Comparison of ENCODE assay signal across 11 cellular contexts in the genomic region with DNA sequence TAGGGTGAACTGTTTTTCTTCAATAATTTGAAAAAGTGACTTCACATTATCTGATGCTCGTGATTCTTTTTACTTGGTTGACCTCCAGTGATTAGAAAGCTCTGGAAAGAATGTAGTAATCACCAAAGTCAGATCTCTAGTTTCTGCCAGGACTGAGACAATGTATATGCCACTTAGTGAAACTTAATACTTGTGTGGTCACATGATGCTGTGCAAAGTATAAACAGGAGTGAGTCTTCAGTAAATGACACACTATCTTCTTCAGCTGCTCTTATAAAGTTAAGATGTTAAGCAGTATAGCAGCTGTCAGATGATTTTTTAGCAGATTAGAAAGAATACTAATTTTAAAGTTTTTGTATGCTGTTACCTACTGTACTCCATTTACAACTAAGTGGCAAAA. TPM values are rescaled to one million over a fixed set of nuclear protein-coding genes. Genes with fewer than 3 reads are reported as not detected.
A peak's percentile ranks its signal among the peaks of the same experiment; 100 is the strongest.
DNase-seq lines count a peak whose midpoint lies in the region; ATAC-seq, FAIRE-seq and TF ChIP-seq lines count a peak whose summit lies in the region.
"Had no signal": no experiment of that assay in that cellular context is flagged by ENCODE, and none has a peak within 500 bp of the region (broad histone marks: within the 10 kb centered on the region; RNA-seq: fewer than 3 reads in every experiment).

No MANE protein-coding gene starts in this region.

- H3K27ac Mint-ChIP-seq in activated CD8-positive, alpha-beta T cell treated with anti-CD3 and anti-CD28 coated beads for 36 hours: no peak overlapping the region
- H3K27ac Mint-ChIP-seq: activated CD4-positive, alpha-beta T cell treated with anti-CD3 and anti-CD28 coated beads for 36 hours had no signal

- H3K9me3 Mint-ChIP-seq in activated CD8-positive, alpha-beta T cell treated with anti-CD3 and anti-CD28 coated beads for 36 hours: no peaks in the 10 kb centered on the region

- peak overlapping the region; percentile 33 for H2AFZ ChIP-seq in ACC112 (ENCODE audit: low read length, unreplicated experiment)
- no peak overlapping the region for H2AFZ ChIP-seq in SK-N-SH (ENCODE audit: low read depth)

- H3K27me3 Mint-ChIP-seq in activated CD8-positive, alpha-beta T cell treated with anti-CD3 and anti-CD28 coated beads for 36 hours: no peaks in the 10 kb centered on the region
- H3K27me3 Mint-ChIP-seq: activated CD4-positive, alpha-beta T cell treated with anti-CD3 and anti-CD28 coated beads for 36 hours had no signal

- peak overlapping the region; percentile 1; the same call in 1 of the 2 replicates for H3K4me2 ChIP-seq in SK-N-SH

- H3K4me1 ChIP-seq in ACC112 (ENCODE audit: control insufficient read depth, insufficient read depth, low read length, unreplicated experiment) (peaks cover 33% of the 10 kb centered on the region), SK-N-SH (ENCODE audit: control insufficient read depth in 1 of 2, insufficient read depth in 2 of 2, low read depth in 1 of 2, low read length in 1 of 2) (peaks cover 0 to 3% of the 10 kb centered on the region in 2 experiments; a peak in 2 of 4 replicates)

- no peak for TF ChIP-seq CTCF in SK-N-SH (IDR thresholded peaks at IDR 0.05)
- TF ChIP-seq CTCF in fibroblast of villous mesenchyme (IDR thresholded peaks at IDR 0.05; ENCODE audit: insufficient read depth, low read depth, low read length): no peak
- no peak for TF ChIP-seq CTCF in activated CD8-positive, alpha-beta T cell treated with anti-CD3 and anti-CD28 coated beads for 36 hours (IDR thresholded peaks at IDR 0.05)

- H4K20me1 ChIP-seq in SK-N-SH (ENCODE audit: insufficient read depth): no peaks in the 10 kb centered on the region

- intact Hi-C loops in activated CD8-positive, alpha-beta T cell treated with anti-CD3 and anti-CD28 coated beads for 36 hours (cut with micrococcal nuclease): no loop called here

- H3K4me3 Mint-ChIP-seq in activated CD8-positive, alpha-beta T cell treated with anti-CD3 and anti-CD28 coated beads for 36 hours: no peak overlapping the region
- H3K4me3 Mint-ChIP-seq: activated CD4-positive, alpha-beta T cell treated with anti-CD3 and anti-CD28 coated beads for 36 hours had no signal

- POLR2A ChIA-PET in SK-N-SH (lab: Yijun Ruan, JAX): no interaction called here
- POLR2A ChIA-PET in activated CD8-positive, alpha-beta T cell treated with anti-CD3 and anti-CD28 coated beads for 36 hours (lab: Charles Lee): no interaction called here

- no peaks in the 10 kb centered on the region for H3K9me2 ChIP-seq in SK-N-SH

- FAIRE-seq in HTR-8/SVneo (lab: Jason Lieb, UNC): no peak
- FAIRE-seq: G401.6 had no signal

- no peaks in the 10 kb centered on the region for H3K36me3 ChIP-seq in ACC112 (ENCODE audit: insufficient read depth, low read length)
- no peaks in the 10 kb centered on the region for H3K36me3 ChIP-seq in SK-N-SH (replicated peaks in 1 of 2; ENCODE audit: control insufficient read depth in 1 of 2, insufficient read depth in 2 of 2, low read length in 1 of 2)

- CTCF ChIA-PET in SK-N-SH (lab: Yijun Ruan, JAX): interaction anchor here (0.6 kb wide), 1 partner anchor 1698 kb away, joined by 3 read pairs; no protein-coding TSS in a partner anchor
- CTCF ChIA-PET in activated CD8-positive, alpha-beta T cell treated with anti-CD3 and anti-CD28 coated beads for 36 hours (lab: Charles Lee): interaction anchor here (0.9 to 2.2 kb wide), 2 partner anchors 9 to 14 kb away, joined by 3 to 5 read pairs; no protein-coding TSS in a partner anchor

- ATAC-seq in activated CD8-positive, alpha-beta T cell treated with anti-CD3 and anti-CD28 coated beads for 36 hours: no peak
- ATAC-seq in GM19351 (IDR thresholded peaks at IDR 0.05; ENCODE audit: unreplicated experiment): no peak
- ATAC-seq: activated CD4-positive, alpha-beta T cell treated with anti-CD3 and anti-CD28 coated beads for 36 hours had no signal

- no peak for TF ChIP-seq RAD21 in SK-N-SH (IDR thresholded peaks at IDR 0.05; ENCODE audit: low read length)

- H3K4me3 ChIP-seq in ACC112 (ENCODE audit: low read depth, low read length) (0 out of 2 replicates have a peak overlapping the region, but pooled peaks have one; percentile 1), SK-N-SH (ENCODE audit: low read depth in 2 of 2, low read length in 1 of 2) (no peak overlapping the region), fibroblast of villous mesenchyme (ENCODE audit: low read depth, low read length) (no peak overlapping the region)

- no peaks in the 10 kb centered on the region for H3K9me3 ChIP-seq in SK-N-SH

- TF ChIP-seq EP300 in SK-N-SH (IDR thresholded peaks at IDR 0.05; ENCODE audit: borderline replicate concordance in 1 of 2, low read depth in 1 of 2, low read length in 1 of 2): no peak

- H3K27me3 ChIP-seq in ACC112 (ENCODE audit: insufficient read depth, low read length) (no peaks in the 10 kb centered on the region), SK-N-SH (ENCODE audit: insufficient read depth) (no peaks in the 10 kb centered on the region)

- no peaks in the 10 kb centered on the region for H3K79me2 ChIP-seq in ACC112 (ENCODE audit: control insufficient read depth, insufficient read depth, low read length, unreplicated experiment)
- no peaks in the 10 kb centered on the region for H3K79me2 ChIP-seq in SK-N-SH (ENCODE audit: insufficient read depth)

- H3K27ac ChIP-seq in ACC112 (ENCODE audit: low read depth, low read length) (peak overlapping the region; percentile 82), SK-N-SH (ENCODE audit: low read depth in 2 of 2, low read length in 1 of 2) (peak overlapping the region; percentile 60 to 78; a peak in 3 of 4 replicates)

- peaks cover 4% of the 10 kb centered on the region for H3K4me1 Mint-ChIP-seq in activated CD8-positive, alpha-beta T cell treated with anti-CD3 and anti-CD28 coated beads for 36 hours (ENCODE audit: low read depth)
- H3K4me1 Mint-ChIP-seq: activated CD4-positive, alpha-beta T cell treated with anti-CD3 and anti-CD28 coated beads for 36 hours had no signal

- DNase-seq in HTR-8/SVneo (ENCODE audit: insufficient read length, low spot score) (peak; percentile 9), SK-N-SH (no peak), fibroblast of villous mesenchyme (ENCODE audit: low read depth) (peak; percentile 63), GM03348 (ENCODE audit: low spot score) (no peak)
- no peak for DNase-seq in activated CD8-positive, alpha-beta T cell treated with anti-CD3 and anti-CD28 coated beads for 36 hours
- DNase-seq in activated CD4-positive, alpha-beta T cell treated with anti-CD3 and anti-CD28 coated beads, Interleukin-2, amount 50 U/mL, for 1 hour: no peak
- DNase-seq: activated CD4-positive, alpha-beta T cell treated with anti-CD3 and anti-CD28 coated beads for 36 hours; activated effector memory CD4-positive, alpha-beta T cell treated with Interleukin-2 at 50 U/mL for 16 hours had no signal

- WGBS in SK-N-SH (ENCODE audit: low lambda C conversion rate): 6% methylated on average over 1 of the region's 1 CpG

- H3K36me3 Mint-ChIP-seq in activated CD8-positive, alpha-beta T cell treated with anti-CD3 and anti-CD28 coated beads for 36 hours (ENCODE audit: low read depth): no peaks in the 10 kb centered on the region

- no peak overlapping the region for H3K9ac ChIP-seq in SK-N-SH

- H3F3A ChIP-seq in SK-N-SH (replicated peaks; ENCODE audit: insufficient read depth): peaks cover 19% of the 10 kb centered on the region

TF ChIP-seq in SK-N-SH, 30 proteins besides CTCF, POLR2A, EP300 and RAD21:
- peak; percentile 10; the same call in 1 of the 2 replicates for TF ChIP-seq JUND (IDR thresholded peaks at IDR 0.05)
- TF ChIP-seq, protein P1, sequence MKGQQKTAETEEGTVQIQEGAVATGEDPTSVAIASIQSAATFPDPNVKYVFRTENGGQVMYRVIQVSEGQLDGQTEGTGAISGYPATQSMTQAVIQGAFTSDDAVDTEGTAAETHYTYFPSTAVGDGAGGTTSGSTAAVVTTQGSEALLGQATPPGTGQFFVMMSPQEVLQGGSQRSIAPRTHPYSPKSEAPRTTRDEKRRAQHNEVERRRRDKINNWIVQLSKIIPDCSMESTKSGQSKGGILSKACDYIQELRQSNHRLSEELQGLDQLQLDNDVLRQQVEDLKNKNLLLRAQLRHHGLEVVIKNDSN (IDR thresholded peaks at IDR 0.05; ENCODE audit: borderline replicate concordance, low read depth): peak; percentile 89
- no peak for TF ChIP-seq GATA2 (CRISPR knock-in tag; IDR thresholded peaks at IDR 0.05)
- TF ChIP-seq NFIC (IDR thresholded peaks at IDR 0.05; ENCODE audit: borderline replicate concordance): peak; percentile 25; the same call in 1 of the 2 replicates
- 0 out of 2 replicates have a peak, but pooled peaks have one; percentile 46 for TF ChIP-seq PBX3 (IDR thresholded peaks at IDR 0.05)
- no peak for TF ChIP-seq EZH2phosphoT487 (IDR thresholded peaks at IDR 0.05; ENCODE audit: borderline replicate concordance, low read depth)
- TF ChIP-seq, protein P2, sequence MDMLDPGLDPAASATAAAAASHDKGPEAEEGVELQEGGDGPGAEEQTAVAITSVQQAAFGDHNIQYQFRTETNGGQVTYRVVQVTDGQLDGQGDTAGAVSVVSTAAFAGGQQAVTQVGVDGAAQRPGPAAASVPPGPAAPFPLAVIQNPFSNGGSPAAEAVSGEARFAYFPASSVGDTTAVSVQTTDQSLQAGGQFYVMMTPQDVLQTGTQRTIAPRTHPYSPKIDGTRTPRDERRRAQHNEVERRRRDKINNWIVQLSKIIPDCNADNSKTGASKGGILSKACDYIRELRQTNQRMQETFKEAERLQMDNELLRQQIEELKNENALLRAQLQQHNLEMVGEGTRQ (IDR thresholded peaks at IDR 0.05; ENCODE audit: borderline replicate concordance, low read depth, low read length): peak; percentile 41; the same call in 1 of the 2 replicates
- peak; percentile 72 for TF ChIP-seq TCF12 (IDR thresholded peaks at IDR 0.05)
TF ChIP-seq in SK-N-SH: peak in this region for 6.

RNA-seq across cellular contexts. Expression of gene VCAM1, which starts 17.2 kb away (rescaled TPM):
- polyA plus RNA-seq in SK-N-SH (2012; rRNA removed): 5.0 and 7.2 TPM in 2 replicates
- polyA plus RNA-seq in SK-N-SH (2012; cell fraction: cytosol; rRNA removed): 7.2 and 7.6 TPM in 2 replicates
- polyA plus RNA-seq in SK-N-SH (2012; cell fraction: nucleus; rRNA removed): 3.7 and 10.9 TPM in 2 replicates
- total RNA-seq in fibroblast of villous mesenchyme: 28.3 and 54.8 TPM in 2 replicates
- total RNA-seq in activated CD8-positive, alpha-beta T cell treated with anti-CD3 and anti-CD28 coated beads for 36 hours: 1 to 10 TPM in 1 of 2 experiments, under 1 TPM in 1; 0.83 to 1.1 TPM
- total RNA-seq: activated CD4-positive, alpha-beta T cell treated with anti-CD3 and anti-CD28 coated beads for 36 hours had no signal

Comparison
In these comparisons a context has a peak if more than half of its experiments do, and no peak if none do; other contexts are left out.
1. DNase-seq: peak in HTR-8/SVneo (single experiment) and fibroblast of villous mesenchyme (single experiment); none in SK-N-SH (single experiment), activated CD8-positive, alpha-beta T cell treated with anti-CD3 and anti-CD28 coated beads for 36 hours (single experiment), activated CD4-positive, alpha-beta T cell treated with anti-CD3 and anti-CD28 coated beads, Interleukin-2, amount 50 U/mL, for 1 hour (single experiment) and GM03348 (single experiment).
2. RNA of gene VCAM1, which starts 17.2 kb away (total RNA-seq): 28.3 to 54.8 TPM in fibroblast of villous mesenchyme; 0.83 to 1.1 TPM in activated CD8-positive, alpha-beta T cell treated with anti-CD3 and anti-CD28 coated beads for 36 hours; every median in the first group is over 10 times any median in the second.